Comparison of ENCODE assay signal across 13 cellular contexts in the genomic region with DNA sequence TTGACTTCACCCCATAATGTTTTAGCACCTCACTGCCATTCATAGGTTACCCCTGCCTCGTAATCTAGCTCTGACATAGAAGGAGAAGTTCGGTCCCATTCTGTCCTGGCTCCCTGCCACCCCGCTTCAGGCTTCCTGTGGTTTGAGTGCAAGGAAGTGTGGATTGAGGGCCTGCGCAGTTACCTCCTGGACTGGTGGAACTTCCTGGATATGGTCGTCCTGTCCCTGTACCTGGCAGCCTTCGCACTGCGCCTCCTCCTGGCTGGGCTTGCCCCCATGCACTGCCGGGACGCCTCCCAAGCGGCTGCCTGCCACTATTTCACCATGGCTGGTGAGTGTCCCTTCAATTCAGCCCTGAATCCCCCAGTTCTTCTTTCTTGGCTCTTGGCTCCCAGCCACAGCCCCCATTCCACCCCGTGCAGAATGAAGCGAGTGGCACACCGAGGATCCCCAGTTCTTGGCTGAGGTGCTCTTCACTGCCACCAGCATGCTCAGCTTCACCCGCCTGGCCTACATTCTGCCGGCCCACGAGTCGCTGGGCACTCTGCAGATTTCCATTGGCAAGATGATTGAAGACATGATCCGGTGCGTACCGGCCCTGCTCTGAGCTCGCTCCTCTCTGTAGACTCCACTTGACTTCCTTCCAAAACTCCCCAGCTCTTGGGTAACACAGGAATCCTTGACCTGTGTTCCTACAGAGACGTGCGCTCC. TPM values are rescaled to one million over a fixed set of nuclear protein-coding genes. Genes with fewer than 3 reads are reported as not detected.
DNase-seq lines count a peak whose midpoint lies in the region; ATAC-seq and TF ChIP-seq lines count a peak whose summit lies in the region.
"Had no signal": no experiment of that assay in that cellular context is flagged by ENCODE, and none has a peak within 500 bp of the region (broad histone marks: within the 10 kb centered on the region; RNA-seq: fewer than 3 reads in every experiment).

No MANE protein-coding gene starts in this region.

- TF ChIP-seq CTCF in HCT116 (IDR thresholded peaks at IDR 0.05 in 2 of 3, conservative IDR thresholded peaks at IDR 0.05 in 1 of 3; ENCODE audit: borderline replicate concordance in 1 of 3, insufficient read depth in 1 of 3, low read depth in 2 of 3, low read length in 2 of 3): no peak

- no peak overlapping the region for H3K4me2 ChIP-seq in HCT116 (ENCODE audit: low read length)

- H3K4me3 ChIP-seq in HCT116 (replicated peaks in 1 of 2; ENCODE audit: low read depth in 1 of 2, low read length in 2 of 2) (no peak overlapping the region), subcutaneous abdominal adipose tissue (ENCODE audit: low read depth in 1 of 5, low read length in 5 of 5) (peak overlapping the region; percentile 19 to 61 (median 28))

- no peaks in the 10 kb centered on the region for H3K4me1 ChIP-seq in HCT116 (ENCODE audit: control insufficient read depth in 1 of 2, insufficient read depth in 2 of 2, low read length in 2 of 2)
- H3K4me1 ChIP-seq in subcutaneous abdominal adipose tissue (ENCODE audit: control insufficient read depth in 5 of 5, insufficient read depth in 5 of 5, low read length in 5 of 5): peaks cover 0 to 24% (median 15%) of the 10 kb centered on the region in 5 donors

- intact Hi-C loops in HCT116 (cut with micrococcal nuclease): no loop called here

- H2AFZ ChIP-seq in HCT116 (ENCODE audit: low read depth, low read length, poor library complexity, severe bottlenecking): no peak overlapping the region

- no peak overlapping the region for H3K27ac ChIP-seq in HCT116 (ENCODE audit: low read depth, low read length)
- no peak overlapping the region for H3K27ac ChIP-seq in subcutaneous abdominal adipose tissue (ENCODE audit: low read depth, low read length)

- H3K9ac ChIP-seq in HCT116 (ENCODE audit: low read length): no peak overlapping the region
- H3K9ac ChIP-seq in subcutaneous abdominal adipose tissue (ENCODE audit: low read length in 5 of 5): no peak overlapping the region

- no peaks in the 10 kb centered on the region for H3K36me3 ChIP-seq in HCT116 (ENCODE audit: control insufficient read depth in 1 of 2, insufficient read depth in 2 of 2, low read length in 2 of 2)
- H3K36me3 ChIP-seq in subcutaneous abdominal adipose tissue (ENCODE audit: control insufficient read depth in 5 of 5, insufficient read depth in 5 of 5, low read length in 5 of 5): no peaks in the 10 kb centered on the region

- peak; percentile 55 for ATAC-seq in HCT116
- ATAC-seq in left lobe of liver: peak; percentile 33
- no peak for ATAC-seq in GM18519 (IDR thresholded peaks at IDR 0.05; ENCODE audit: low FRiP score, unreplicated experiment)
- no peak for ATAC-seq in HG03354 (IDR thresholded peaks at IDR 0.05; ENCODE audit: poor library complexity, severe bottlenecking, unreplicated experiment)

- H3K27me3 ChIP-seq in HCT116 (ENCODE audit: insufficient read depth, low read length): no peaks in the 10 kb centered on the region
- no peaks in the 10 kb centered on the region for H3K27me3 ChIP-seq in subcutaneous abdominal adipose tissue (ENCODE audit: control insufficient read depth in 5 of 5, insufficient read depth in 4 of 5, low read length in 5 of 5)

- H4K20me1 ChIP-seq in HCT116 (ENCODE audit: insufficient read depth): no peaks in the 10 kb centered on the region

- no peaks in the 10 kb centered on the region for H3K79me2 ChIP-seq in HCT116 (ENCODE audit: insufficient read depth, low read length)

- no TSS peak for BruUV-seq in HCT116 (replicated peaks; lab: Mats Ljungman, UMichigan)

- no peak for TF ChIP-seq POLR2A in HCT116 (IDR thresholded peaks at IDR 0.05; ENCODE audit: borderline replicate concordance, extremely low read depth, insufficient read depth, insufficient read length)

- TF ChIP-seq RAD21 in HCT116 (IDR thresholded peaks at IDR 0.05; ENCODE audit: low read depth): no peak

- POLR2A ChIA-PET in HCT116 (lab: Charles Lee): no interaction called here

- H3K9me2 ChIP-seq in HCT116 (ENCODE audit: insufficient read depth): no peaks in the 10 kb centered on the region

- RAD21 ChIA-PET in HCT116 (lab: Charles Lee; ENCODE audit: low non-redundant PET in 1 of 2, low total read pairs in 2 of 2, uncharacterized antibody in 2 of 2, unreplicated experiment in 2 of 2): no interaction called here

- no peaks in the 10 kb centered on the region for H3K9me3 ChIP-seq in HCT116 (ENCODE audit: control insufficient read depth in 1 of 2, insufficient read depth in 1 of 2, low read depth in 1 of 2, low read length in 2 of 2)
- no peaks in the 10 kb centered on the region for H3K9me3 ChIP-seq in subcutaneous abdominal adipose tissue (ENCODE audit: control insufficient read depth in 5 of 5, low read length in 5 of 5)

- CTCF ChIA-PET in HCT116 (lab: Charles Lee): no interaction called here

- DNase-seq in HCT116 (ENCODE audit: low read depth, low spot score) (no peak), left lobe of liver (ENCODE audit: low spot score) (no peak), DMS53 (lab: John Stamatoyannopoulos, UW) (no peak)
- DNase-seq in activated T-cell treated with anti-CD3 and anti-CD28 coated beads, Interleukin-2, amount 50 U/mL, for 48 hours: peak; percentile 26 to 34
- DNase-seq: activated CD4-positive, alpha-beta T cell treated with anti-CD3 and anti-CD28 coated beads, Interleukin-2, amount 50 U/mL, for 4 hours; DMS153; naive thymus-derived CD8-positive, alpha-beta T cell; NCI-H510A; SIG-M5 had no signal

TF ChIP-seq in HCT116, 20 proteins besides CTCF, POLR2A, EP300 and RAD21:
- no peak for TF ChIP-seq YY1 (IDR thresholded peaks at IDR 0.05; ENCODE audit: extremely low read depth, insufficient replicate concordance, low read depth, low read length)

RNA-seq across cellular contexts. Expression of a gene that starts 15.4 kb away (rescaled TPM):
- total RNA-seq in HCT116 (2021; ENCODE audit: unreplicated experiment): 5.6 TPM
- polyA plus RNA-seq in HCT116 (2012): 2.5 and 3.7 TPM in 2 replicates
- total RNA-seq in left lobe of liver: not detected
- total RNA-seq: naive thymus-derived CD8-positive, alpha-beta T cell had no signal
- polyA plus RNA-seq: naive thymus-derived CD8-positive, alpha-beta T cell had no signal

RNA-seq across cellular contexts. Expression of a gene that starts 18.5 kb away (rescaled TPM):
- total RNA-seq in HCT116 (2021; ENCODE audit: unreplicated experiment): not detected
- not detected in 2 replicates for polyA plus RNA-seq in HCT116 (2012)
- total RNA-seq in left lobe of liver: not detected
- total RNA-seq: LHCN-M2; naive thymus-derived CD8-positive, alpha-beta T cell had no signal
- polyA plus RNA-seq: naive thymus-derived CD8-positive, alpha-beta T cell had no signal

RNA-seq across cellular contexts. Expression of a gene that starts 44.8 kb away (rescaled TPM):
- total RNA-seq in HCT116 (2021; ENCODE audit: unreplicated experiment): 3.0 TPM
- 0.55 and 1.1 TPM in 2 replicates for polyA plus RNA-seq in HCT116 (2012)
- 0.78 TPM for total RNA-seq in left lobe of liver

Comparison
In these comparisons a context has a peak if more than half of its experiments do, and no peak if none do; other contexts are left out.
1. ATAC-seq: peak in HCT116 (single experiment) and left lobe of liver (single experiment); none in GM18519 (single experiment) and HG03354 (single experiment).
2. DNase-seq: peak in activated T-cell treated with anti-CD3 and anti-CD28 coated beads, Interleukin-2, amount 50 U/mL, for 48 hours (2 of 2); none in HCT116 (single experiment), left lobe of liver (single experiment) and DMS53 (single experiment).
3. H3K4me3 ChIP-seq: peak in subcutaneous abdominal adipose tissue (5 of 5); none in HCT116 (0 of 2).